In the genomic region with DNA sequence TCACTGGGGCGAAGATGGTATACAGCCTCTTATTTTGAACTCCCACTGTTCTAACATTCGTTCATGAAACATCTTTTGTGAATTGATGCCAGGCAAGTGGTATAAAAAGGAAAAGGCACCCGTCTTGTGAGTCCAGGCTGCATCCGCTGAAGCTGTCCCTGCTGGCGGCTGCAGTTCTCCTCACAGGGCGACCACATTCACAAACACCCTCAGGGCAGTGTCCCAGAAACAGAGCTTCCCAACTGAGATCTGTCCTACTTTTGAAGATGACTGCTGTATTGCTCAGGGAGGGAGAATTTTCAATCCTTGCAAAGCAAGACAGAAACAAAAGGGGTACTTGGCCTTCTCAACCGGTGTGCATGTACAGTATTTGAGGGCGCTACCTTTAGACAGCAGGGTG, we compare ENCODE assay signal across 30 cellular contexts.
A peak's percentile ranks its signal among the peaks of the same experiment; 100 is the strongest.
DNase-seq lines count a peak whose midpoint lies in the region; ATAC-seq, FAIRE-seq and TF ChIP-seq lines count a peak whose summit lies in the region.
"Had no signal": no experiment of that assay in that cellular context is flagged by ENCODE, and none has a peak within 500 bp of the region (broad histone marks: within the 10 kb centered on the region; RNA-seq: fewer than 3 reads in every experiment).

No MANE protein-coding gene starts in this region.

- peaks cover 2% of the 10 kb centered on the region for H3K27me3 Mint-ChIP-seq in endodermal cell (ENCODE audit: insufficient read depth)
- no peaks in the 10 kb centered on the region for H3K27me3 Mint-ChIP-seq in osteocyte (ENCODE audit: unreplicated experiment)

- H3K4me1 Mint-ChIP-seq in endodermal cell (peaks cover 23% of the 10 kb centered on the region), osteocyte (ENCODE audit: unreplicated experiment) (peaks cover 46% of the 10 kb centered on the region)

- H3K27ac ChIP-seq in BLaER1 (no peak overlapping the region), endodermal cell (ENCODE audit: low read depth, low read length) (no peak overlapping the region)
- H3K27ac ChIP-seq: C4-2B, HL-60, KMS-11, PC-9, SJCRH30 had no signal

- H4K20me1 ChIP-seq in BLaER1: no peaks in the 10 kb centered on the region

- POLR2A ChIA-PET in HEK293T (lab: Yijun Ruan, JAX): no interaction called here

- H3K9me3 Mint-ChIP-seq in endodermal cell (no peaks in the 10 kb centered on the region), osteocyte (ENCODE audit: unreplicated experiment) (no peaks in the 10 kb centered on the region)
- H3K9me3 Mint-ChIP-seq: IgD-negative memory B cell had no signal

- H3K36me3 ChIP-seq in BLaER1: no peaks in the 10 kb centered on the region
- no peaks in the 10 kb centered on the region for H3K36me3 ChIP-seq in endodermal cell (ENCODE audit: control insufficient read depth, insufficient read depth, low read length)
- H3K36me3 ChIP-seq: SJCRH30 had no signal

- DNase-seq in M059J (ENCODE audit: low read depth) (peak; percentile 33), endodermal cell (peak; percentile 33), osteocyte (ENCODE audit: extremely low spot score, unreplicated experiment) (peak; percentile 83), GM19239 (ENCODE audit: insufficient read length, low spot score) (no peak), HEK293T (ENCODE audit: extremely low spot score) (no peak), D341Med (ENCODE audit: low spot score) (no peak)
- DNase-seq: Calu3; DMS153; DND-41; H7; NCI-H1048; NCI-H1417; NCI-H187; NCI-H2081 treated with DMSO at 0.1 percent for 48 hours; NCI-H2171 treated with DMSO at 0.1 percent for 48 hours; NCI-H524; NCI-H774; NK-92 treated with Interleukin-12 subunit alpha and Interleukin-12 subunit beta, amount 100 ng/mL, for 24 hours; PC-9; SJCRH30 had no signal

- H3K4me3 ChIP-seq in BLaER1: no peak overlapping the region
- no peak overlapping the region for H3K4me3 ChIP-seq in endodermal cell (ENCODE audit: low read length)
- H3K4me3 ChIP-seq: PC-9, SJCRH30 had no signal

- ATAC-seq in HG02571 (IDR thresholded peaks at IDR 0.05; ENCODE audit: unreplicated experiment): no peak
- ATAC-seq: Right ventricle myocardium inferior, SK-N-SH treated with all-trans-retinoic acid at 6 μM for 48 hours had no signal

- H3K9ac ChIP-seq in BLaER1 (no peak overlapping the region), endodermal cell (ENCODE audit: extremely low read depth, low read length, poor library complexity, severe bottlenecking) (no peak overlapping the region)
- H3K9ac ChIP-seq: KMS-11 had no signal

- no peak for FAIRE-seq in GM19239 (lab: Jason Lieb, UNC)
- FAIRE-seq: A204.1, GM18507 had no signal

- H3K36me3 Mint-ChIP-seq in endodermal cell (ENCODE audit: low read depth): no peaks in the 10 kb centered on the region
- no peaks in the 10 kb centered on the region for H3K36me3 Mint-ChIP-seq in osteocyte (ENCODE audit: unreplicated experiment)
- H3K36me3 Mint-ChIP-seq: IgD-negative memory B cell had no signal

- H3K4me3 Mint-ChIP-seq in endodermal cell (no peak overlapping the region), osteocyte (ENCODE audit: unreplicated experiment) (no peak overlapping the region)
- H3K4me3 Mint-ChIP-seq: IgD-negative memory B cell had no signal

- H3K9me3 ChIP-seq in BLaER1 (no peaks in the 10 kb centered on the region), endodermal cell (ENCODE audit: control insufficient read depth, low read length) (no peaks in the 10 kb centered on the region)
- H3K9me3 ChIP-seq: SJCRH30 had no signal

- no peaks in the 10 kb centered on the region for H3K27me3 ChIP-seq in BLaER1
- H3K27me3 ChIP-seq in endodermal cell (ENCODE audit: control insufficient read depth, insufficient read depth, low read length, poor library complexity, severe bottlenecking): peaks cover 4% of the 10 kb centered on the region
- H3K27me3 ChIP-seq: SJCRH30 had no signal

- no peak overlapping the region for H3K27ac Mint-ChIP-seq in endodermal cell
- H3K27ac Mint-ChIP-seq in osteocyte (ENCODE audit: unreplicated experiment): peak overlapping the region; percentile 85
- H3K27ac Mint-ChIP-seq: IgD-negative memory B cell had no signal

- H3K4me1 ChIP-seq in BLaER1 (peaks cover 57% of the 10 kb centered on the region), endodermal cell (ENCODE audit: control insufficient read depth, insufficient read depth, low read length) (peaks cover 9% of the 10 kb centered on the region)

- 92 to 94% methylated on average over 6 to 8 of the region's 8 CpGs for WGBS in endodermal cell (ENCODE audit: insufficient coverage in 1 of 2, insufficient read length in 1 of 2), 2 experiments

- CTCF ChIA-PET in HEK293T (lab: Yijun Ruan, JAX): no interaction called here

- H3K4me2 ChIP-seq in BLaER1: peak overlapping the region; percentile 5; the same call in 1 of the 2 replicates
- H3K4me2 ChIP-seq: KMS-11, PC-9 had no signal

- TF ChIP-seq CTCF in endodermal cell (conservative IDR thresholded peaks at IDR 0.05) (no peak), osteocyte (IDR thresholded peaks at IDR 0.05) (no peak)

TF ChIP-seq in HEK293T, 16 proteins besides CTCF, POLR2A, EP300 and RAD21:
- TF ChIP-seq SUZ12 (IDR thresholded peaks at IDR 0.05): no peak
- TF ChIP-seq CTBP1 (IDR thresholded peaks at IDR 0.05; ENCODE audit: borderline replicate concordance): no peak
- TF ChIP-seq FOXM1 (IDR thresholded peaks at IDR 0.05; ENCODE audit: borderline replicate concordance): no peak
- TF ChIP-seq L3MBTL2 (conservative IDR thresholded peaks at IDR 0.05): no peak
- TF ChIP-seq ELF4 (IDR thresholded peaks at IDR 0.05): no peak
- no peak for TF ChIP-seq SP1 (IDR thresholded peaks at IDR 0.05)
- TF ChIP-seq BHLHE40 (IDR thresholded peaks at IDR 0.05; ENCODE audit: borderline replicate concordance): no peak
- TF ChIP-seq ARNT (IDR thresholded peaks at IDR 0.05): no peak
- TF ChIP-seq FOXK2 (IDR thresholded peaks at IDR 0.05): no peak
- TF ChIP-seq TARDBP (IDR thresholded peaks at IDR 0.05): no peak
- no peak for TF ChIP-seq ZNF384 (IDR thresholded peaks at IDR 0.05)
- TF ChIP-seq, protein P1, sequence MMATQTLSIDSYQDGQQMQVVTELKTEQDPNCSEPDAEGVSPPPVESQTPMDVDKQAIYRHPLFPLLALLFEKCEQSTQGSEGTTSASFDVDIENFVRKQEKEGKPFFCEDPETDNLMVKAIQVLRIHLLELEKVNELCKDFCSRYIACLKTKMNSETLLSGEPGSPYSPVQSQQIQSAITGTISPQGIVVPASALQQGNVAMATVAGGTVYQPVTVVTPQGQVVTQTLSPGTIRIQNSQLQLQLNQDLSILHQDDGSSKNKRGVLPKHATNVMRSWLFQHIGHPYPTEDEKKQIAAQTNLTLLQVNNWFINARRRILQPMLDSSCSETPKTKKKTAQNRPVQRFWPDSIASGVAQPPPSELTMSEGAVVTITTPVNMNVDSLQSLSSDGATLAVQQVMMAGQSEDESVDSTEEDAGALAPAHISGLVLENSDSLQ (IDR thresholded peaks at IDR 0.05): no peak
- no peak for TF ChIP-seq LEF1 (IDR thresholded peaks at IDR 0.05; ENCODE audit: borderline replicate concordance)
- TF ChIP-seq NFRKB (IDR thresholded peaks at IDR 0.05): no peak
- TF ChIP-seq FOXA1 (IDR thresholded peaks at IDR 0.05): no peak
- TF ChIP-seq HDGF (IDR thresholded peaks at IDR 0.05; ENCODE audit: borderline replicate concordance): no peak

Comparison
In these comparisons a context has a peak if more than half of its experiments do, and no peak if none do; other contexts are left out.
1. DNase-seq: peak in M059J (single experiment), endodermal cell (single experiment) and osteocyte (single experiment); none in GM19239 (single experiment), HEK293T (single experiment) and D341Med (single experiment).